Comparison of ENCODE assay signal across 1 cellular context in genomic region chr7:151083824-151084160, GRCh38.
A peak's percentile ranks its signal among the peaks of the same experiment; 100 is the strongest.
TF ChIP-seq lines count a peak whose summit lies in the region.

No MANE protein-coding gene starts in this region.

TF ChIP-seq in K562, 482 proteins besides CTCF, POLR2A, EP300 and RAD21 (continued from another document and continues in another):
- no peak for TF ChIP-seq AFF1 (IDR thresholded peaks at IDR 0.05; ENCODE audit: low read depth in 1 of 2, partially characterized antibody in 2 of 2)
- no peak for TF ChIP-seq CSDE1 (IDR thresholded peaks at IDR 0.05)
- TF ChIP-seq ZMIZ1 (IDR thresholded peaks at IDR 0.05; ENCODE audit: low read depth in 2 of 2, low read length in 2 of 2) = no peak
- no peak for TF ChIP-seq FOXK2 (conservative IDR thresholded peaks at IDR 0.05 in 1 of 2, IDR thresholded peaks at IDR 0.05 in 1 of 2; ENCODE audit: low read depth in 2 of 2)
- no peak for TF ChIP-seq HDAC8 (tag; IDR thresholded peaks at IDR 0.05)
- no peak for TF ChIP-seq SAFB (IDR thresholded peaks at IDR 0.05; ENCODE audit: borderline replicate concordance, low read depth, low read length)
- TF ChIP-seq PRDM10 (IDR thresholded peaks at IDR 0.05; ENCODE audit: partially characterized antibody) = no peak
- TF ChIP-seq IRF1 (CRISPR knock-in tag; IDR thresholded peaks at IDR 0.05; ENCODE audit: borderline replicate concordance) = no peak
- no peak for TF ChIP-seq KLF10 (CRISPR knock-in tag; IDR thresholded peaks at IDR 0.05)
- no peak for TF ChIP-seq ATF1 (CRISPR knock-in tag; IDR thresholded peaks at IDR 0.05)
- peak; percentile 24 for TF ChIP-seq ATF1 (tag; IDR thresholded peaks at IDR 0.05)
- TF ChIP-seq ZNF740 (CRISPR knock-in tag; IDR thresholded peaks at IDR 0.05) = no peak
- TF ChIP-seq ZNF740 (tag; IDR thresholded peaks at IDR 0.05) = no peak
- TF ChIP-seq BDP1 (IDR thresholded peaks at IDR 0.05; ENCODE audit: insufficient read depth, insufficient read length) = no peak
- no peak for TF ChIP-seq ZNF518B (CRISPR knock-in tag; IDR thresholded peaks at IDR 0.05)
- TF ChIP-seq THRA (IDR thresholded peaks at IDR 0.05) = no peak
- TF ChIP-seq ZNF277 (CRISPR knock-in tag; IDR thresholded peaks at IDR 0.05; ENCODE audit: borderline replicate concordance) = no peak
- no peak for TF ChIP-seq BRD9 (IDR thresholded peaks at IDR 0.05; ENCODE audit: low read depth, partially characterized antibody)
- no peak for TF ChIP-seq SMAD2 (IDR thresholded peaks at IDR 0.05; ENCODE audit: low read depth, low read length)
- no peak for TF ChIP-seq SP2 (IDR thresholded peaks at IDR 0.05; ENCODE audit: extremely low read depth, low read depth, low read length, poor library complexity, severe bottlenecking)
- 0 out of 2 replicates have a peak, but pooled peaks have one; percentile 5 for TF ChIP-seq USF1 (CRISPR knock-in tag; IDR thresholded peaks at IDR 0.05)
- no peak for TF ChIP-seq ZNF584 (CRISPR knock-in tag; IDR thresholded peaks at IDR 0.05; ENCODE audit: low read depth)
- no peak for TF ChIP-seq ZNF280B (CRISPR knock-in tag; IDR thresholded peaks at IDR 0.05)
- TF ChIP-seq HEY1 (CRISPR knock-in tag; IDR thresholded peaks at IDR 0.05; ENCODE audit: borderline replicate concordance) = no peak
- no peak for TF ChIP-seq ZNF398 (CRISPR knock-in tag; IDR thresholded peaks at IDR 0.05)
- TF ChIP-seq NCOA4 (IDR thresholded peaks at IDR 0.05; ENCODE audit: partially characterized antibody) = no peak
- TF ChIP-seq NCOA2 (IDR thresholded peaks at IDR 0.05; ENCODE audit: partially characterized antibody in 2 of 2) = no peak
- no peak for TF ChIP-seq SMC3 (conservative IDR thresholded peaks at IDR 0.05; ENCODE audit: insufficient read depth, low read depth, low read length)
- TF ChIP-seq PTTG1 (tag; IDR thresholded peaks at IDR 0.05; ENCODE audit: low read depth) = no peak
- TF ChIP-seq GATAD2B (IDR thresholded peaks at IDR 0.05; ENCODE audit: borderline replicate concordance) = no peak
- TF ChIP-seq NR3C1 (CRISPR knock-in tag; IDR thresholded peaks at IDR 0.05) = no peak
